9 cellular contexts compared by ENCODE assay signal in the genomic region with DNA sequence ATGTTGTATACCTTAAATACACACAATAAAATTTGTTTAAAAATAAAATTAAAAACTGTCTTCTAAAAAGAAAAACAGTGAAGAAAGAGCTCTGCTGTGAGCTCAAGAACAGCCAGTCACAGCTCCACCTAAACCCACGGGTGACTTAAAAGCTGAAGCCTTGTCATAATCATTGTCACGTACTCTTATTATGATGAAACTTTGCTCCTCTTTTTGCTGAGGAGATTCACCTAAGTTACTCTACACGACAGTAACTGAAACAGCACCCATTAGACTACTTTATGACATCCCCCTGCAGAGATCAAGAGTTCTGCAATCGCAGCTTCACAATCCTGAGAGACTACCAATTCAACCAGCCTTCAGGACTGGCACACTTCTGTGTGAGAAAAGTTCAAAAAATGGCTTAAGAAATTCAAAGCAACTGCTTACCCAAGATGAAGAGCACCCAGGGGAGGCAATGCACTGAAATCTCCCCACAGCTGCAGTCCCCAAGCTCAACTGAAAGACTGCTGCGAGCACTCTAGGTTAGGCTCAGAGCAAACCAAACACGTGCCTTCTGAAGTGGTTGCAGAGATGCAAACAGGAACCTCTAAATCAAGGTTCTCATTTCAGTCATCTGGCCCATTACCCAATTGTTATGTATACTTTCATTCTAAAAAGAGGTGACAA. TPM values are rescaled to one million over a fixed set of nuclear protein-coding genes. Genes with fewer than 3 reads are reported as not detected.
DNase-seq lines count a peak whose midpoint lies in the region; ATAC-seq and TF ChIP-seq lines count a peak whose summit lies in the region.
"Had no signal": no experiment of that assay in that cellular context is flagged by ENCODE, and none has a peak within 500 bp of the region (broad histone marks: within the 10 kb centered on the region; RNA-seq: fewer than 3 reads in every experiment).

A gene with protein sequence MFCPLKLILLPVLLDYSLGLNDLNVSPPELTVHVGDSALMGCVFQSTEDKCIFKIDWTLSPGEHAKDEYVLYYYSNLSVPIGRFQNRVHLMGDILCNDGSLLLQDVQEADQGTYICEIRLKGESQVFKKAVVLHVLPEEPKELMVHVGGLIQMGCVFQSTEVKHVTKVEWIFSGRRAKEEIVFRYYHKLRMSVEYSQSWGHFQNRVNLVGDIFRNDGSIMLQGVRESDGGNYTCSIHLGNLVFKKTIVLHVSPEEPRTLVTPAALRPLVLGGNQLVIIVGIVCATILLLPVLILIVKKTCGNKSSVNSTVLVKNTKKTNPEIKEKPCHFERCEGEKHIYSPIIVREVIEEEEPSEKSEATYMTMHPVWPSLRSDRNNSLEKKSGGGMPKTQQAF (minus strand): TSS at position 500 of the 669 bp plus-strand sequence. CDS start 10,145 bp downstream, outside the sequence.

- H3K36me3 ChIP-seq in tibial artery (peaks cover 0 to 6% (median 0%) of the 10 kb centered on the region in 3 donors), H7 (replicated peaks; ENCODE audit: control insufficient read depth, insufficient read depth, low read length) (no peaks in the 10 kb centered on the region)

- H3K4me3 Mint-ChIP-seq in activated naive CD8-positive, alpha-beta T cell treated with anti-CD3 and anti-CD28 coated beads, Interleukin-2, amount 50 U/mL, for 24 hours, result peak within 1 kb of the TSS; percentile 92

- no peak within 1 kb of the TSS for H3K27ac Mint-ChIP-seq in activated naive CD8-positive, alpha-beta T cell treated with anti-CD3 and anti-CD28 coated beads, Interleukin-2, amount 50 U/mL, for 24 hours

- H3K4me3 ChIP-seq in tibial artery (peak within 1 kb of the TSS in 1 of 2 donors; percentile 22), H7 (ENCODE audit: insufficient read depth, low read depth, low read length) (no peak within 1 kb of the TSS)

- peaks cover 80% of the 10 kb centered on the region for H3K36me3 Mint-ChIP-seq in activated naive CD8-positive, alpha-beta T cell treated with anti-CD3 and anti-CD28 coated beads, Interleukin-2, amount 50 U/mL, for 24 hours (ENCODE audit: low read depth)

- H3K9me3 ChIP-seq in tibial artery, result no peaks in the 10 kb centered on the region

- H3K27me3 Mint-ChIP-seq in activated naive CD8-positive, alpha-beta T cell treated with anti-CD3 and anti-CD28 coated beads, Interleukin-2, amount 50 U/mL, for 24 hours, result no peaks in the 10 kb centered on the region

- H3K4me1 Mint-ChIP-seq in activated naive CD8-positive, alpha-beta T cell treated with anti-CD3 and anti-CD28 coated beads, Interleukin-2, amount 50 U/mL, for 24 hours, result peaks cover 43% of the 10 kb centered on the region

- H3K27me3 ChIP-seq in tibial artery (peaks cover 0 to 8% of the 10 kb centered on the region in 2 donors), foreskin keratinocyte (peaks cover 4% of the 10 kb centered on the region), H7 (ENCODE audit: control insufficient read depth, insufficient read depth, low read length) (no peaks in the 10 kb centered on the region)

- intact Hi-C loops in tibial artery (cut with DNase I; ENCODE audit: low total_unique reads), result no loop called here

- TF ChIP-seq CTCF in tibial artery (IDR thresholded peaks at IDR 0.05) (no peak), foreskin keratinocyte (conservative IDR thresholded peaks at IDR 0.05) (no peak)

- H3K27ac ChIP-seq in tibial artery (no peak within 1 kb of the TSS), foreskin keratinocyte (no peak within 1 kb of the TSS)

- H3K4me1 ChIP-seq in tibial artery (no peaks in the 10 kb centered on the region), foreskin keratinocyte (no peaks in the 10 kb centered on the region)

- DNase-seq in T follicular helper cell (ENCODE audit: low read depth) (peak; percentile 56), tibial artery (no peak), foreskin keratinocyte (no peak), H7 (no peak)
- peak; percentile 65 for DNase-seq in activated naive CD8-positive, alpha-beta T cell treated with anti-CD3 and anti-CD28 coated beads, Interleukin-2, amount 50 U/mL, for 24 hours
- DNase-seq in stimulated activated CD4-positive, alpha-beta T cell treated with anti-CD3 and anti-CD28 coated beads, TNF-alpha, amount 100 ng/mL, for 48 hours (ENCODE audit: low read depth in 3 of 3), result peak in 2 of 3 donors; percentile 45 to 58

- ATAC-seq in GM21381 (IDR thresholded peaks at IDR 0.05; ENCODE audit: unreplicated experiment) (peak; percentile 43), HG03378 (IDR thresholded peaks at IDR 0.05; ENCODE audit: unreplicated experiment) (no peak), foreskin keratinocyte (no peak)
- peak; percentile 57 for ATAC-seq in activated naive CD8-positive, alpha-beta T cell treated with anti-CD3 and anti-CD28 coated beads, Interleukin-2, amount 50 U/mL, for 24 hours

- H3K9me3 Mint-ChIP-seq in activated naive CD8-positive, alpha-beta T cell treated with anti-CD3 and anti-CD28 coated beads, Interleukin-2, amount 50 U/mL, for 24 hours, result peaks cover 11% of the 10 kb centered on the region

RNA-seq across cellular contexts. Expression of the gene that starts here (rescaled TPM):
- total RNA-seq in foreskin keratinocyte, result not detected in 2 replicates
- polyA plus RNA-seq in foreskin keratinocyte, result not detected in 2 replicates
- total RNA-seq in H7 (2014; rRNA removed; shearing (Covaris generic)), result not detected in 2 replicates
- total RNA-seq: myocyte had no signal

Comparison
In these comparisons a context has a peak if more than half of its experiments do, and no peak if none do; other contexts are left out.
1. ATAC-seq: peak in GM21381 (single experiment) and activated naive CD8-positive, alpha-beta T cell treated with anti-CD3 and anti-CD28 coated beads, Interleukin-2, amount 50 U/mL, for 24 hours (single experiment); none in HG03378 (single experiment) and foreskin keratinocyte (single experiment).
2. DNase-seq: peak in T follicular helper cell (single experiment), activated naive CD8-positive, alpha-beta T cell treated with anti-CD3 and anti-CD28 coated beads, Interleukin-2, amount 50 U/mL, for 24 hours (single experiment) and stimulated activated CD4-positive, alpha-beta T cell treated with anti-CD3 and anti-CD28 coated beads, TNF-alpha, amount 100 ng/mL, for 48 hours (2 of 3); none in tibial artery (0 of 2), foreskin keratinocyte (0 of 2) and H7 (single experiment).